In genomic region chr3:24673596-24673995, GRCh38 we compare ENCODE assay signal across 34 cellular contexts.
"Had no signal": no experiment of that assay in that cellular context is flagged by ENCODE, and none has a peak within 500 bp of the region (broad histone marks: within the 10 kb centered on the region; RNA-seq: fewer than 3 reads in every experiment).

No MANE protein-coding gene starts in this region.

- ATAC-seq: activated CD8-positive, alpha-beta T cell treated with anti-CD3 and anti-CD28 coated beads for 36 hours; activated naive CD4-positive, alpha-beta T cell treated with anti-CD3 and anti-CD28 coated beads, Interleukin-2, amount 50 U/mL, for 72 hours; activated T-cell treated with anti-CD3 and anti-CD28 coated beads, Interleukin-2, amount 50 U/mL, for 4 hours; activated T-cell treated with anti-CD3 and anti-CD28 coated beads, Interleukin-2, amount 50 U/mL, for 72 hours; activated T-helper 17 cell treated with anti-CD3 and anti-CD28 coated beads, Interleukin-2, amount 50 U/mL, for 72 hours; body of pancreas had no signal

- H3K9me3 ChIP-seq: adrenal gland, breast epithelium had no signal

- FAIRE-seq: astrocyte, TTC549 had no signal

- H3K4me3 ChIP-seq: adrenal gland, body of pancreas, breast epithelium had no signal

- H3K27me3 ChIP-seq: body of pancreas, brain microvascular endothelial cell, breast epithelium had no signal

- DNase-seq: activated B cell treated with CpG ODN at 0.5 μM for 24 hours; activated CD4-positive, alpha-beta memory T cell treated with anti-CD3 and anti-CD28 coated beads for 36 hours; activated CD4-positive, alpha-beta T cell treated with anti-CD3 and anti-CD28 coated beads for 4 hours; activated CD4-positive, alpha-beta T cell treated with anti-CD3 and anti-CD28 coated beads, Interleukin-2, amount 10 ng/mL, durations not matched to agents 24 days and 14 days; activated CD4-positive, alpha-beta T cell treated with anti-CD3 and anti-CD28 coated beads, Interleukin-2, amount 50 U/mL, for 1 hour; activated CD4-positive, alpha-beta T cell treated with anti-CD3 and anti-CD28 coated beads, Interleukin-2, amount 50 U/mL, for 4 hours; activated CD4-positive, CD25-positive, alpha-beta regulatory T cell treated with anti-CD3 and anti-CD28 coated beads, Interleukin-2, amount 50 U/mL, for 72 hours; activated CD8-positive, alpha-beta memory T cell treated with anti-CD3 and anti-CD28 coated beads, Interleukin-2, amount 50 U/mL, for 4 hours; activated CD8-positive, alpha-beta T cell treated with anti-CD3 and anti-CD28 coated beads for 36 hours; activated effector memory CD4-positive, alpha-beta T cell treated with anti-CD3 and anti-CD28 coated beads, Interleukin-2, amount 50 U/mL, for 16 hours; activated gamma-delta T cell treated with Interleukin-2 at 50 U/mL for 16 hours; activated naive CD4-positive, alpha-beta T cell; activated naive CD4-positive, alpha-beta T cell treated with anti-CD3 and anti-CD28 coated beads for 36 hours; activated naive CD4-positive, alpha-beta T cell treated with anti-CD3 and anti-CD28 coated beads, Interleukin-2, amount 50 U/mL, for 16 hours; activated naive CD8-positive, alpha-beta T cell treated with anti-CD3 and anti-CD28 coated beads for 36 hours; activated T-cell treated with anti-CD3 and anti-CD28 coated beads for 4 hours; activated T-cell treated with anti-CD3 and anti-CD28 coated beads, Interleukin-2, amount 50 U/mL, for 1 hour; activated T-cell treated with anti-CD3 and anti-CD28 coated beads, Interleukin-2, amount 50 U/mL, for 4 hours; activated T-cell treated with anti-CD3 and anti-CD28 coated beads, Interleukin-2, amount 50 U/mL, for 72 hours; amniotic stem cell; aorta; body of pancreas; brain microvascular endothelial cell; central memory CD4-positive, alpha-beta T cell; T-helper 1 cell; T-helper 2 cell; T-helper 9 cell had no signal

- H3K4me1 ChIP-seq: adrenal gland, body of pancreas, breast epithelium had no signal

- H3K36me3 ChIP-seq: adrenal gland, brain microvascular endothelial cell, breast epithelium had no signal

- H3K27ac ChIP-seq: adrenal gland, body of pancreas, brain microvascular endothelial cell, breast epithelium, VCaP had no signal
